In the genomic region with DNA sequence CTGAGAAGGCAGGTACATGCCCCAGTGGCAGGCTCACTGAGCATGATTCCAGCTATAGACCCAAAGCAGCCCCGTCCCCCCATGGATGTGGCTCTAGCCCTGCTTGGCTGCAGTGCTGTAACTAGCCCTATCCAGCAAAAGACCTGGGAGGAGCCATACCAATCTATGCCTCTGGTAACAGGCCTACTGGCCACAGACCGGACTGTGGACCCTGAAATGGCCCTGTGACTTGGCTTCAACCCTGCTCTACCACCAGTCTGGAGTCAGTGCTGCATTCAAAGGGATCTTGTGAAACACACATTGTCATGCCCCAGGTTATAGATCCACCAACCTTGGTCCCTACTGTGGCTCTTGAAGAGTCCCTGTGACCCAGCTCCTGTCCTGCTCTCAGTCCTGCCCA, we compare ENCODE assay signal across 25 cellular contexts. TPM values are rescaled to one million over a fixed set of nuclear protein-coding genes. Genes with fewer than 3 reads are reported as not detected.
A peak's percentile ranks its signal among the peaks of the same experiment; 100 is the strongest.
DNase-seq lines count a peak whose midpoint lies in the region; ATAC-seq and TF ChIP-seq lines count a peak whose summit lies in the region.
"Had no signal": no experiment of that assay in that cellular context is flagged by ENCODE, and none has a peak within 500 bp of the region (broad histone marks: within the 10 kb centered on the region; RNA-seq: fewer than 3 reads in every experiment).

No MANE protein-coding gene starts in this region.

- H3K9me3 ChIP-seq in MM.1S (replicated peaks; ENCODE audit: insufficient read depth, low read length): no peaks in the 10 kb centered on the region
- peaks cover 7% of the 10 kb centered on the region for H3K9me3 ChIP-seq in OCI-LY7 (ENCODE audit: low read length)
- H3K9me3 ChIP-seq in gastroesophageal sphincter: no peaks in the 10 kb centered on the region
- no peaks in the 10 kb centered on the region for H3K9me3 ChIP-seq in adrenal gland (replicated peaks in 1 of 3)
- H3K9me3 ChIP-seq: BE2C had no signal

- peak overlapping the region; percentile 8; the same call in 1 of the 2 replicates for H3K27ac ChIP-seq in MM.1S (ENCODE audit: low read length)
- H3K27ac ChIP-seq in OCI-LY7 (ENCODE audit: low read depth, low read length, poor library complexity, severe bottlenecking): peak overlapping the region; percentile 24
- H3K27ac ChIP-seq in gastroesophageal sphincter: no peak overlapping the region
- no peak overlapping the region for H3K27ac ChIP-seq in adrenal gland
- H3K27ac ChIP-seq: BLaER1 had no signal

- no peak overlapping the region for H3K9ac ChIP-seq in MM.1S (ENCODE audit: low read length)
- H3K9ac ChIP-seq: BLaER1 had no signal

- no TSS peak for BruUV-seq in OCI-LY7 (replicated peaks; lab: Mats Ljungman, UMichigan)

- H3K4me2 ChIP-seq in MM.1S (ENCODE audit: low read depth, low read length) (peak overlapping the region; percentile 96), OCI-LY7 (ENCODE audit: low read length) (0 out of 2 replicates have a peak overlapping the region, but pooled peaks have one; percentile 2)
- H3K4me2 ChIP-seq: BLaER1 had no signal

- no peak overlapping the region for H3K27ac Mint-ChIP-seq in stimulated activated effector memory CD8-positive, alpha-beta T cell treated with anti-CD3 and anti-CD28 coated beads, Interleukin-12 subunit alpha, Interleukin-12 subunit beta, amount 100 ng/mL, for 72 hours
- H3K27ac Mint-ChIP-seq in activated CD4-positive, alpha-beta memory T cell treated with anti-CD3 and anti-CD28 coated beads for 36 hours: no peak overlapping the region
- H3K27ac Mint-ChIP-seq: CD4-positive, CD25-positive, alpha-beta regulatory T cell; CD8-positive, alpha-beta memory T cell had no signal

- H3K4me3 ChIP-seq in MM.1S (ENCODE audit: low read length) (0 out of 2 replicates have a peak overlapping the region, but pooled peaks have one; percentile 73), OCI-LY7 (ENCODE audit: low read depth, low read length, poor library complexity, severe bottlenecking) (no peak overlapping the region), gastroesophageal sphincter (no peak overlapping the region), adrenal gland (no peak overlapping the region)
- H3K4me3 ChIP-seq: BLaER1 had no signal

- H3K9me2 ChIP-seq in MM.1S (replicated peaks; ENCODE audit: insufficient read depth, low read length): no peaks in the 10 kb centered on the region
- H3K9me2 ChIP-seq in OCI-LY7 (ENCODE audit: insufficient read depth, low read length): no peaks in the 10 kb centered on the region

- no peak for DNase-seq in MM.1S
- DNase-seq in OCI-LY7 (ENCODE audit: low spot score): no peak
- DNase-seq in stimulated activated effector memory CD8-positive, alpha-beta T cell treated with anti-CD3 and anti-CD28 coated beads, Interleukin-12 subunit alpha, Interleukin-12 subunit beta, amount 100 ng/mL, for 72 hours (ENCODE audit: low spot score in 2 of 2): no peak
- no peak for DNase-seq in activated CD4-positive, alpha-beta memory T cell treated with anti-CD3 and anti-CD28 coated beads for 36 hours
- no peak for DNase-seq in adrenal gland
- DNase-seq in stimulated activated CD8-positive, alpha-beta memory T cell treated with anti-CD3 and anti-CD28 coated beads, Interleukin-4, amount 100 ng/mL, for 48 hours: no peak
- DNase-seq in middle frontal gyrus (ENCODE audit: extremely low spot score, low spot score): no peak
- DNase-seq: 8988T; ACHN; BE2C; C1 segment of cervical spinal cord; CD4-positive, alpha-beta memory T cell; CD8-positive, alpha-beta memory T cell; COR-L47; DMS 273 treated with DMSO at 0.1 percent for 48 hours; DMS153; DMS53; DMS79; DND-41; EL; GDM1 had no signal

- H3K4me1 ChIP-seq in MM.1S (ENCODE audit: low read length): peaks cover 36% of the 10 kb centered on the region
- H3K4me1 ChIP-seq in OCI-LY7 (ENCODE audit: insufficient read depth, low read length, poor library complexity, severe bottlenecking): peaks cover 54% of the 10 kb centered on the region
- H3K4me1 ChIP-seq in gastroesophageal sphincter: peaks cover 0 to under 1% (median 0%) of the 10 kb centered on the region in 3 donors
- no peaks in the 10 kb centered on the region for H3K4me1 ChIP-seq in adrenal gland (replicated peaks in 1 of 2)
- H3K4me1 ChIP-seq: BE2C had no signal

- TF ChIP-seq EP300 in gastroesophageal sphincter (IDR thresholded peaks at IDR 0.05): no peak

- H3K27me3 Mint-ChIP-seq in activated CD4-positive, alpha-beta memory T cell treated with anti-CD3 and anti-CD28 coated beads for 36 hours: peaks cover 9% of the 10 kb centered on the region

- H3K79me2 ChIP-seq in MM.1S (ENCODE audit: low read length) (peaks cover 33% of the 10 kb centered on the region), OCI-LY7 (ENCODE audit: insufficient read depth, low read depth, low read length) (no peaks in the 10 kb centered on the region)

- POLR2A ChIA-PET in OCI-LY7 (lab: Charles Lee): interaction anchor here (0.8 to 2.9 kb wide), 6 partner anchors 14 to 47 kb away, joined by 3 to 17 read pairs (median 4); a partner anchor contains a TSS
- POLR2A ChIA-PET in activated CD4-positive, alpha-beta memory T cell treated with anti-CD3 and anti-CD28 coated beads for 36 hours (lab: Charles Lee): no interaction called here

- H3K27me3 ChIP-seq in MM.1S (replicated peaks; ENCODE audit: insufficient read depth, low read length) (no peaks in the 10 kb centered on the region), gastroesophageal sphincter (no peaks in the 10 kb centered on the region), adrenal gland (no peaks in the 10 kb centered on the region)
- H3K27me3 ChIP-seq: BE2C, BLaER1 had no signal

- TF ChIP-seq POLR2A in gastroesophageal sphincter (IDR thresholded peaks at IDR 0.05): no peak
- TF ChIP-seq POLR2A in adrenal gland (IDR thresholded peaks at IDR 0.05): no peak

- intact Hi-C loops in OCI-LY7 (cut with micrococcal nuclease; ENCODE audit: unreplicated experiment): no loop called here
- intact Hi-C loops in activated CD4-positive, alpha-beta memory T cell treated with anti-CD3 and anti-CD28 coated beads for 36 hours (cut with micrococcal nuclease): no loop called here
- intact Hi-C loops in adrenal gland (cut with DNase I): no loop called here

- H2AFZ ChIP-seq in MM.1S (ENCODE audit: low read length): no peak overlapping the region
- peak overlapping the region; percentile 62; the same call in 1 of the 2 replicates for H2AFZ ChIP-seq in OCI-LY7 (ENCODE audit: low read length)

- H3K36me3 ChIP-seq in MM.1S (replicated peaks; ENCODE audit: insufficient read depth, low read length) (no peaks in the 10 kb centered on the region), OCI-LY7 (ENCODE audit: insufficient read depth, low read length) (no peaks in the 10 kb centered on the region; the same call in 1 of the 2 replicates), gastroesophageal sphincter (no peaks in the 10 kb centered on the region), adrenal gland (replicated peaks in 1 of 2) (no peaks in the 10 kb centered on the region)
- H3K36me3 ChIP-seq: BE2C, BLaER1 had no signal

- no peak overlapping the region for H3K4me3 Mint-ChIP-seq in stimulated activated effector memory CD8-positive, alpha-beta T cell treated with anti-CD3 and anti-CD28 coated beads, Interleukin-12 subunit alpha, Interleukin-12 subunit beta, amount 100 ng/mL, for 72 hours
- H3K4me3 Mint-ChIP-seq in activated CD4-positive, alpha-beta memory T cell treated with anti-CD3 and anti-CD28 coated beads for 36 hours: no peak overlapping the region
- H3K4me3 Mint-ChIP-seq: CD14-positive monocyte; CD4-positive, alpha-beta memory T cell; CD4-positive, CD25-positive, alpha-beta regulatory T cell; CD8-positive, alpha-beta memory T cell had no signal

- H4K20me1 ChIP-seq in MM.1S (ENCODE audit: insufficient read depth, low read length) (no peaks in the 10 kb centered on the region), OCI-LY7 (ENCODE audit: insufficient read depth, low read length) (no peaks in the 10 kb centered on the region)
- H4K20me1 ChIP-seq: BLaER1 had no signal

- CTCF ChIA-PET in OCI-LY7 (lab: Charles Lee; ENCODE audit: unreplicated experiment): no interaction called here
- CTCF ChIA-PET in activated CD4-positive, alpha-beta memory T cell treated with anti-CD3 and anti-CD28 coated beads for 36 hours (lab: Charles Lee): no interaction called here

- TF ChIP-seq CTCF in MM.1S (IDR thresholded peaks at IDR 0.05; ENCODE audit: low read length) (no peak), OCI-LY7 (conservative IDR thresholded peaks at IDR 0.05; ENCODE audit: low read length) (no peak), gastroesophageal sphincter (IDR thresholded peaks at IDR 0.05) (no peak), adrenal gland (IDR thresholded peaks at IDR 0.05) (no peak)

- H3K4me1 Mint-ChIP-seq in stimulated activated effector memory CD8-positive, alpha-beta T cell treated with anti-CD3 and anti-CD28 coated beads, Interleukin-12 subunit alpha, Interleukin-12 subunit beta, amount 100 ng/mL, for 72 hours: no peaks in the 10 kb centered on the region
- no peaks in the 10 kb centered on the region for H3K4me1 Mint-ChIP-seq in activated CD4-positive, alpha-beta memory T cell treated with anti-CD3 and anti-CD28 coated beads for 36 hours (ENCODE audit: low read depth)

- ATAC-seq in gastroesophageal sphincter: peak; percentile 39
- ATAC-seq in stimulated activated effector memory CD8-positive, alpha-beta T cell treated with anti-CD3 and anti-CD28 coated beads, Interleukin-12 subunit alpha, Interleukin-12 subunit beta, amount 100 ng/mL, for 72 hours: peak; percentile 21

- no peaks in the 10 kb centered on the region for H3K36me3 Mint-ChIP-seq in stimulated activated effector memory CD8-positive, alpha-beta T cell treated with anti-CD3 and anti-CD28 coated beads, Interleukin-12 subunit alpha, Interleukin-12 subunit beta, amount 100 ng/mL, for 72 hours
- peaks cover 5% of the 10 kb centered on the region for H3K36me3 Mint-ChIP-seq in activated CD4-positive, alpha-beta memory T cell treated with anti-CD3 and anti-CD28 coated beads for 36 hours
- H3K36me3 Mint-ChIP-seq: CD14-positive monocyte; CD4-positive, CD25-positive, alpha-beta regulatory T cell had no signal

- no peaks in the 10 kb centered on the region for H3K9me3 Mint-ChIP-seq in stimulated activated effector memory CD8-positive, alpha-beta T cell treated with anti-CD3 and anti-CD28 coated beads, Interleukin-12 subunit alpha, Interleukin-12 subunit beta, amount 100 ng/mL, for 72 hours
- peaks cover 4% of the 10 kb centered on the region for H3K9me3 Mint-ChIP-seq in activated CD4-positive, alpha-beta memory T cell treated with anti-CD3 and anti-CD28 coated beads for 36 hours

- H3F3A ChIP-seq in MM.1S (ENCODE audit: insufficient read depth, low read length): peaks cover 30% of the 10 kb centered on the region

- 83% methylated on average over 1 of the region's 2 CpGs; no CpG with 5 or more reads in 1 of the 2 donors for WGBS in gastroesophageal sphincter (ENCODE audit: low coverage in 1 of 2), 2 donors
- 83 to 94% (median 90%) methylated on average over 1 to 2 of the region's 2 CpGs for WGBS in adrenal gland, 4 donors

RNA-seq across cellular contexts. Expression of a gene that starts 46.7 kb away (rescaled TPM):
- total RNA-seq in OCI-LY7 (2014; rRNA removed; shearing (Covaris generic)): 9.5 and 17.3 TPM in 2 replicates
- total RNA-seq in OCI-LY7 (2022): 14.9 and 17.0 TPM in 2 replicates
- 1 to 10 TPM; 5.9 to 7.9 (median 7.0) TPM for total RNA-seq in gastroesophageal sphincter
- total RNA-seq in activated CD4-positive, alpha-beta memory T cell treated with anti-CD3 and anti-CD28 coated beads for 36 hours: 10 to 100 TPM; 15.1 to 16.1 TPM
- total RNA-seq in adrenal gland: 10 to 100 TPM; 10.2 to 21.3 (median 14.6) TPM
- polyA plus RNA-seq in adrenal gland: 10 to 100 TPM; 26.4 to 40.9 (median 27.5) TPM

RNA-seq across cellular contexts. Expression of a gene that starts 53.3 kb away (rescaled TPM):
- 88.1 and 97.5 TPM in 2 replicates for total RNA-seq in OCI-LY7 (2014; rRNA removed; shearing (Covaris generic))
- 126 and 142 TPM in 2 replicates for total RNA-seq in OCI-LY7 (2022)
- 10 to 100 TPM; 20.8 to 28.2 (median 25.4) TPM for total RNA-seq in gastroesophageal sphincter
- 10 to 100 TPM; 51.5 to 56.7 TPM for total RNA-seq in activated CD4-positive, alpha-beta memory T cell treated with anti-CD3 and anti-CD28 coated beads for 36 hours
- total RNA-seq in adrenal gland: 10 to 100 TPM; 13.4 to 40.0 (median 25.7) TPM
- polyA plus RNA-seq in adrenal gland: 10 to 100 TPM; 32.0 to 55.9 (median 49.6) TPM

Comparison
In these comparisons a context has a peak if more than half of its experiments do, and no peak if none do; other contexts are left out.
1. H3K27ac ChIP-seq: peak in MM.1S (single experiment) and OCI-LY7 (single experiment); none in gastroesophageal sphincter (0 of 4) and adrenal gland (0 of 5).